Comparison of ENCODE assay signal across 9 cellular contexts in the genomic region with DNA sequence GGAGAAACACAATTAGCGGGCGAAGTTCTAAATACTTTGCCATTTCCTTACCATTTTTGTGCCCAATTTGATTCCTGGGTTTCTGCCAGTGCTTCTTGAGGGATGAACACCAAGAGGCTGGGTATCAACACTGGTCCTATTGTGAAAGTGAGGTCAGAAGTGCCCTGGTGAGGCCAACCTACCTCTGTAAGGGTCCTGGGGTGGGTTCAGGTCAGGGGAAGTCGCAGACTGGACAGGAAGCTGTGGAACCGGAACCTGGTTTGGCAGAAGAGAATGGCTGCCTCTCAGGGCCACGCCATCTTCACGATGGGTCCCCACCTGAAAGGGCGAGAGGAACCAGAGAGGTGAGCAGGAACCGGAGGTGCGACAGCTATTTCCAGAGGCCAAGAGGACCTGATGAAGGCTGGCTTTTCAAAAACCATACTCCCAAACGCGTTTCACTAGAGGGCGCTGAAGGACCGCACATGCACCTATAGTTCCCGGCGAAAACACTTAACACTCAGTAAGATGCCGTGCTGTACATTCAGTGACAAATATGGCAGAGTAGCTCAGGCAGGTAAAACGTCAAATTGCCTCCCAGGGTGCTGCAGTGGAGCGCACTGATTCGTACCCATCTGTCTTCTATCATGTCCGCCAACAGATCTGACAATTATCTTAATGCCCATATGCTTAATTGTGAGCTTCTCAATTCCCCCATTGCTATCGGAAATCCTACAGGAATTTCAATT.
DNase-seq lines count a peak whose midpoint lies in the region; ATAC-seq, FAIRE-seq and TF ChIP-seq lines count a peak whose summit lies in the region.
"Had no signal": no experiment of that assay in that cellular context is flagged by ENCODE, and none has a peak within 500 bp of the region (broad histone marks: within the 10 kb centered on the region; RNA-seq: fewer than 3 reads in every experiment).

No MANE protein-coding gene starts in this region.

- ATAC-seq in A549 = peak; percentile 93 to 95
- peak; percentile 76 for ATAC-seq in GM18520 (IDR thresholded peaks at IDR 0.05; ENCODE audit: unreplicated experiment)
- ATAC-seq in HG03060 (IDR thresholded peaks at IDR 0.05; ENCODE audit: low read depth, unreplicated experiment) = peak; percentile 47

- TF ChIP-seq POLR2A in A549 (IDR thresholded peaks at IDR 0.05; ENCODE audit: low read length) = no peak

- peak; percentile 70 for TF ChIP-seq CTCF in A549 (IDR thresholded peaks at IDR 0.05)

- H3K4me3 ChIP-seq in A549 = no peak overlapping the region
- H3K4me3 ChIP-seq: skin epidermis had no signal

- FAIRE-seq in A549 (lab: Jason Lieb, UNC) = no peak

- H3K4me1 ChIP-seq in A549 = no peaks in the 10 kb centered on the region

- CTCF ChIA-PET in A549 (lab: Yijun Ruan, JAX) = interaction anchor here (0.5 to 2.3 kb wide), 65 partner anchors 9 to 1573 kb away, joined by 3 to 17 read pairs (median 3); no protein-coding TSS in a partner anchor

- no peaks in the 10 kb centered on the region for H3K9me3 ChIP-seq in A549

- peak overlapping the region in 1 of 2 experiments; percentile 71; a peak in 3 of 6 replicates for H3K27ac ChIP-seq in A549
- peak overlapping the region; percentile 69 for H3K27ac ChIP-seq in caudate nucleus (ENCODE audit: low read depth, low read length)

- peak overlapping the region; percentile 64 for H3K4me2 ChIP-seq in A549

- TF ChIP-seq RAD21 in A549 (conservative IDR thresholded peaks at IDR 0.05 in 1 of 2, IDR thresholded peaks at IDR 0.05 in 1 of 2) = peak; percentile 88 to 93

- 33% methylated on average over 17 of the region's 21 CpGs for WGBS in A549 (ENCODE audit: missing lambda C conversion rate)

- POLR2A ChIA-PET in A549 (lab: Yijun Ruan, JAX) = interaction anchor here (0.6 kb wide), 1 partner anchor 225 kb away, joined by 3 read pairs; no protein-coding TSS in a partner anchor

- peak; percentile 32 to 70 for DNase-seq in A549 (ENCODE audit: low read depth in 1 of 2, low spot score in 1 of 2)
- peak; percentile 38 for DNase-seq in NCI-H2029 (lab: John Stamatoyannopoulos, UW)
- peak; percentile 0 for DNase-seq in T-helper 9 cell
- peak in 58 of 61 donors; percentile 5 to 91 (median 69) for DNase-seq in caudate nucleus (lab: John Stamatoyannopoulos, UW)
- peak; percentile 77 for DNase-seq in kidney glomerular epithelial cell (lab: John Stamatoyannopoulos, UW)
- peak; percentile 58 for DNase-seq in stimulated activated CD4-positive, alpha-beta T cell treated with anti-CD3 and anti-CD28 coated beads, Interleukin-1b, Interleukin-23, amount 100 ng/mL, for 48 hours

- TF ChIP-seq EP300 in A549 (IDR thresholded peaks at IDR 0.05) = no peak

TF ChIP-seq in A549, 52 proteins besides CTCF, POLR2A, EP300 and RAD21:
- peak; percentile 82 for TF ChIP-seq SMC3 (IDR thresholded peaks at IDR 0.05)
- TF ChIP-seq, protein P1, sequence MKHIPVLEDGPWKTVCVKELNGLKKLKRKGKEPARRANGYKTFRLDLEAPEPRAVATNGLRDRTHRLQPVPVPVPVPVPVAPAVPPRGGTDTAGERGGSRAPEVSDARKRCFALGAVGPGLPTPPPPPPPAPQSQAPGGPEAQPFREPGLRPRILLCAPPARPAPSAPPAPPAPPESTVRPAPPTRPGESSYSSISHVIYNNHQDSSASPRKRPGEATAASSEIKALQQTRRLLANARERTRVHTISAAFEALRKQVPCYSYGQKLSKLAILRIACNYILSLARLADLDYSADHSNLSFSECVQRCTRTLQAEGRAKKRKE (CRISPR knock-in tag; IDR thresholded peaks at IDR 0.05; ENCODE audit: low read depth) = no peak
TF ChIP-seq in A549: peak in this region for 1.

Comparison
In these comparisons a context has a peak if more than half of its experiments do, and no peak if none do; other contexts are left out.
1. DNase-seq: peak in every context shown above with its lines; median percentile 77 in kidney glomerular epithelial cell; 69 in caudate nucleus; 58 in stimulated activated CD4-positive, alpha-beta T cell treated with anti-CD3 and anti-CD28 coated beads, Interleukin-1b, Interleukin-23, amount 100 ng/mL, for 48 hours; 51 in A549; 38 in NCI-H2029; 0 in T-helper 9 cell.